In the genomic region with DNA sequence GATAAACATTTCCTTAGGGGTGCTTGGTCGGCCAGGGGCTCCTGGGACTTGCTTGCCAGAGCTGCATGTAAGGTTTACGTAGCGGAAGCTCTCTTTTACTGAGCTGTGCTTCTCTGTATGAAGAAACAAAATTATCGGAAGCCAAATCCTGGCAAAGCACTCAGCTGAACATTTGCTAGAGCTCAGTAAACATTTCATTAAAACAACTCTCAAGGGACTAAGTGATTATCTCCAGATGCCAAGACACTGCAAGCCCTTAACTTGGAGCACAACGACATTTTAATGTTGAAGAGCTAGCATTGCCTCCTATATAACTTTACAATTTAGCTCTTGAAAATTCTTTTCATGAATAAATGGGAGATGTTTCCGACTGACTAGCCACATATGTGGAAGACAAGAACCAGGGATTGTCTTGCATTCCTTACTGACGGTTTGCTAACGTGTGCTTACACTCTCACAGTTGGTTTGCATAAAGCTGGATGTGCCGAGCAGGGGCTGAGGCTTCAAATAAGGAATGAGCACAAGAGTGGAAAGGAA, we compare ENCODE assay signal across 11 cellular contexts. TPM values are rescaled to one million over a fixed set of nuclear protein-coding genes. Genes with fewer than 3 reads are reported as not detected.
DNase-seq lines count a peak whose midpoint lies in the region; ATAC-seq, FAIRE-seq and TF ChIP-seq lines count a peak whose summit lies in the region.
"Had no signal": no experiment of that assay in that cellular context is flagged by ENCODE, and none has a peak within 500 bp of the region (broad histone marks: within the 10 kb centered on the region; RNA-seq: fewer than 3 reads in every experiment).

No MANE protein-coding gene starts in this region.

- no peak for FAIRE-seq in GM19239 (lab: Jason Lieb, UNC)

- H3K4me1 ChIP-seq in SJCRH30 (no peaks in the 10 kb centered on the region), right cardiac atrium (ENCODE audit: control insufficient read depth, insufficient read depth, low read length) (peaks cover 2% of the 10 kb centered on the region), smooth muscle cell (ENCODE audit: low read depth) (peaks cover 18% of the 10 kb centered on the region), psoas muscle (no peaks in the 10 kb centered on the region)
- H3K4me1 ChIP-seq: suprapubic skin had no signal

- ATAC-seq in right cardiac atrium (peak; percentile 54 to 63), psoas muscle (no peak)

- H3K4me2 ChIP-seq in smooth muscle cell = peak overlapping the region; percentile 60

- peak; percentile 72 for DNase-seq in GM04504 (ENCODE audit: low read depth)
- DNase-seq in SJCRH30 = no peak
- peak in 1 of 3 donors; percentile 62 for DNase-seq in right cardiac atrium
- DNase-seq in smooth muscle cell (lab: John Stamatoyannopoulos, UW; ENCODE audit: unreplicated experiment) = no peak
- no peak for DNase-seq in psoas muscle
- no peak for DNase-seq in GM19239 (ENCODE audit: insufficient read length, low spot score)
- no peak for DNase-seq in posterior cingulate gyrus
- no peak for DNase-seq in stimulated activated CD4-positive, alpha-beta T cell treated with anti-CD3 and anti-CD28 coated beads, Interleukin-4, amount 100 ng/mL, for 24 hours
- DNase-seq: activated CD4-positive, alpha-beta T cell treated with anti-CD3 and anti-CD28 coated beads for 48 hours; occipital lobe had no signal

- H4K20me1 ChIP-seq in smooth muscle cell (ENCODE audit: low read depth) = no peaks in the 10 kb centered on the region

- H3K27me3 ChIP-seq in SJCRH30 (no peaks in the 10 kb centered on the region), right cardiac atrium (ENCODE audit: control insufficient read depth, insufficient read depth) (no peaks in the 10 kb centered on the region), smooth muscle cell (ENCODE audit: low read depth) (no peaks in the 10 kb centered on the region), psoas muscle (ENCODE audit: insufficient read depth in 3 of 3, low read length in 2 of 3) (no peaks in the 10 kb centered on the region)
- H3K27me3 ChIP-seq: suprapubic skin had no signal

- H2AFZ ChIP-seq in smooth muscle cell (ENCODE audit: low read depth) = peak overlapping the region; percentile 68

- H3F3A ChIP-seq in smooth muscle cell (ENCODE audit: low read depth) = peaks cover 19% of the 10 kb centered on the region

- H3K9me3 ChIP-seq in SJCRH30 (replicated peaks) (no peaks in the 10 kb centered on the region), right cardiac atrium (ENCODE audit: control insufficient read depth, low read length) (no peaks in the 10 kb centered on the region), smooth muscle cell (replicated peaks; ENCODE audit: low read depth) (no peaks in the 10 kb centered on the region), psoas muscle (no peaks in the 10 kb centered on the region)
- H3K9me3 ChIP-seq: suprapubic skin had no signal

- TF ChIP-seq CTCF in smooth muscle cell (IDR thresholded peaks at IDR 0.05; ENCODE audit: borderline replicate concordance, insufficient read depth, poor library complexity, severe bottlenecking) = no peak
- no peak for TF ChIP-seq CTCF in psoas muscle (IDR thresholded peaks at IDR 0.05)

- H3K9ac ChIP-seq in smooth muscle cell (ENCODE audit: low read depth) = no peak overlapping the region

- H3K4me3 ChIP-seq in SJCRH30 (peak overlapping the region; percentile 8; the same call in 1 of the 2 replicates), right cardiac atrium (ENCODE audit: low read length) (no peak overlapping the region), smooth muscle cell (peak overlapping the region; percentile 23), psoas muscle (no peak overlapping the region)
- H3K4me3 ChIP-seq: suprapubic skin had no signal

- 39% methylated on average over 9 of the region's 9 CpGs for WGBS in right cardiac atrium
- 20% methylated on average over 9 of the region's 9 CpGs for WGBS in smooth muscle cell (ENCODE audit: low lambda C conversion rate)
- WGBS in psoas muscle, 3 donors = 41 to 52% (median 45%) methylated on average over 9 of the region's 9 CpGs

- H3K36me3 ChIP-seq in SJCRH30 (no peaks in the 10 kb centered on the region), smooth muscle cell (ENCODE audit: low read depth) (no peaks in the 10 kb centered on the region), psoas muscle (ENCODE audit: insufficient read depth in 1 of 2, low read depth in 1 of 2) (no peaks in the 10 kb centered on the region)
- H3K36me3 ChIP-seq: suprapubic skin had no signal

- H3K27ac ChIP-seq in SJCRH30 (no peak overlapping the region), right cardiac atrium (ENCODE audit: low read length) (no peak overlapping the region), smooth muscle cell (ENCODE audit: low read depth) (peak overlapping the region; percentile 54), psoas muscle (no peak overlapping the region)
- H3K27ac ChIP-seq: suprapubic skin had no signal

- intact Hi-C loops in right cardiac atrium (cut with DNase I) (no loop called here), psoas muscle (cut with DNase I) (no loop called here), posterior cingulate gyrus (cut with DNase I) (no loop called here)

- no peaks in the 10 kb centered on the region for H3K79me2 ChIP-seq in smooth muscle cell (ENCODE audit: low read depth)

RNA-seq across cellular contexts. Expression of a gene that starts 43.3 kb away (rescaled TPM):
- total RNA-seq in SJCRH30 (2014; rRNA removed; shearing (Covaris generic)) = 0.35 and 0.40 TPM in 2 replicates
- total RNA-seq in right cardiac atrium = 1 to 10 TPM; 1.6 to 3.6 (median 2.2) TPM
- 0.18 TPM for polyA plus RNA-seq in right cardiac atrium
- total RNA-seq in smooth muscle cell = 5.0 and 6.7 TPM in 2 replicates
- polyA plus RNA-seq in smooth muscle cell = 1.4 and 2.2 TPM in 2 replicates
- 1 to 10 TPM; 1.2 to 2.2 (median 1.5) TPM for total RNA-seq in psoas muscle
- 1 to 10 TPM; 1.4 to 4.3 (median 1.7) TPM for polyA plus RNA-seq in psoas muscle

RNA-seq across cellular contexts. Expression of a gene that starts 44.3 kb away (rescaled TPM):
- total RNA-seq in SJCRH30 (2014; rRNA removed; shearing (Covaris generic)) = 10.1 and 13.2 TPM in 2 replicates
- total RNA-seq in right cardiac atrium (1 to 10 TPM; 1.7 to 3.8 (median 2.3) TPM), smooth muscle cell (19.6 and 19.9 TPM in 2 replicates), psoas muscle (under 1 TPM; 0.09 to 0.37 (median 0.18) TPM)
- polyA plus RNA-seq in right cardiac atrium (1.00 TPM), smooth muscle cell (8.4 and 10.1 TPM in 2 replicates), psoas muscle (1 to 10 TPM in 1 of 3 donors, under 1 TPM in 1, not detected in 1; 0.23 to 2.1 TPM)

Comparison
In these comparisons a context has a peak if more than half of its experiments do, and no peak if none do; other contexts are left out.
1. H3K4me3 ChIP-seq: peak in SJCRH30 (single experiment) and smooth muscle cell (single experiment); none in right cardiac atrium (single experiment) and psoas muscle (single experiment).
2. ATAC-seq: peak in right cardiac atrium (2 of 2); none in psoas muscle (0 of 4).